ENCODE assay signal across 18 cellular contexts in genomic region chr7:26630361-26630760, GRCh38.
"Had no signal": no experiment of that assay in that cellular context is flagged by ENCODE, and none has a peak within 500 bp of the region (broad histone marks: within the 10 kb centered on the region; RNA-seq: fewer than 3 reads in every experiment).

No MANE protein-coding gene starts in this region.

- H3K27ac Mint-ChIP-seq: dendritic cell treated with granulocyte-macrophage colony-stimulating factor and Interleukin-4, amounts not matched to agents 40 ng/mL and 50 ng/mL, for 4 days had no signal

- DNase-seq: cerebellar nuclear complex; colonic mucosa; cortex of kidney; effector CD4-positive, alpha-beta T cell; effector memory CD4-positive, alpha-beta T cell; esophagus squamous epithelium; foreskin fibroblast; foreskin melanocyte; gastrocnemius medialis; glutamatergic neuron; heart right ventricle; hippocampal formation; left cardiac atrium; left lung; left ventricle myocardium superior; lower lobe of right lung; midbrain had no signal

- H3K36me3 ChIP-seq: colonic mucosa, esophagus squamous epithelium, gastrocnemius medialis, heart right ventricle, left lung, lower lobe of right lung had no signal

- H3K27me3 ChIP-seq: colonic mucosa, esophagus squamous epithelium, gastrocnemius medialis, left lung had no signal

- H3K9me3 Mint-ChIP-seq: dendritic cell treated with granulocyte-macrophage colony-stimulating factor and Interleukin-4, amounts not matched to agents 40 ng/mL and 50 ng/mL, for 4 days had no signal

- H3K4me3 ChIP-seq: colonic mucosa, esophagus squamous epithelium, gastrocnemius medialis, heart right ventricle, left lung, lower lobe of right lung had no signal

- H3K9me3 ChIP-seq: colonic mucosa, esophagus squamous epithelium, gastrocnemius medialis, heart right ventricle, left lung, lower lobe of right lung had no signal

- H3K27ac ChIP-seq: colonic mucosa, esophagus squamous epithelium, gastrocnemius medialis, heart right ventricle, left lung, lower lobe of right lung had no signal

- H3K4me3 Mint-ChIP-seq: dendritic cell treated with granulocyte-macrophage colony-stimulating factor and Interleukin-4, amounts not matched to agents 40 ng/mL and 50 ng/mL, for 4 days had no signal

- H3K27me3 Mint-ChIP-seq: dendritic cell treated with granulocyte-macrophage colony-stimulating factor and Interleukin-4, amounts not matched to agents 40 ng/mL and 50 ng/mL, for 4 days had no signal

- H3K4me1 ChIP-seq: colonic mucosa, esophagus squamous epithelium, gastrocnemius medialis, heart right ventricle, left lung, lower lobe of right lung had no signal
